In the genomic region with DNA sequence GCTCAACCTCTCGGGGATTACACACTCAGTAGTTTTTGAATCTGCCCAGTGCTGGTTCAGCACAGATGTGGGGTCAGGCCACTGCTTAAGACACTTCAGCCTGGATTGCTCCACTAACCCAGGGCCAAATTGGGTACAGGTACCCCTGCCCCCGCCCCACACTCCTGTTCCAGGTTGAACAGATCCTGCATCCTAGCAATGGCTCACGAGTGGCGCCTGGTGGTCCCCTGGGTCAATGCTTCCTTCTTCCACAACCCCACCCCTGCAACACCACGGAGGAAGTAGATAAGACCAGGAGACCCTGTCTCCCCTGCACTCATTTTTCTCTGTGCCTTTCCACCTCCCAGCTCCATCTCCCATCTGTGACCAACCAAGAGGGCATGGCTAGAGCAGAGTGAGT, we compare ENCODE assay signal across 14 cellular contexts.
"Had no signal": no experiment of that assay in that cellular context is flagged by ENCODE, and none has a peak within 500 bp of the region (broad histone marks: within the 10 kb centered on the region; RNA-seq: fewer than 3 reads in every experiment).

No MANE protein-coding gene starts in this region.

- H3K9me3 ChIP-seq: adrenal gland, colonic mucosa, heart left ventricle, sigmoid colon, upper lobe of left lung had no signal

- H3K4me1 ChIP-seq: adrenal gland, colonic mucosa, heart left ventricle, sigmoid colon, upper lobe of left lung had no signal

- DNase-seq: activated CD4-positive, alpha-beta T cell treated with anti-CD3 and anti-CD28 coated beads for 48 hours; activated CD8-positive, alpha-beta memory T cell treated with anti-CD3 and anti-CD28 coated beads for 24 hours; activated naive CD4-positive, alpha-beta T cell treated with anti-CD3 and anti-CD28 coated beads, Interleukin-2, amount 50 U/mL, for 16 hours; adrenal gland; colonic mucosa; heart left ventricle; kidney; left ventricle myocardium superior; nephron progenitor cell; sigmoid colon; stimulated activated naive CD4-positive, alpha-beta T cell; upper lobe of left lung had no signal

- H3K4me3 ChIP-seq: adrenal gland, colonic mucosa, heart left ventricle, sigmoid colon, upper lobe of left lung had no signal

- H3K27ac ChIP-seq: adrenal gland, colonic mucosa, heart left ventricle, sigmoid colon, upper lobe of left lung had no signal

- H3K36me3 ChIP-seq: adrenal gland, colonic mucosa, sigmoid colon, upper lobe of left lung had no signal

- ATAC-seq: heart left ventricle, left ventricle myocardium superior had no signal

- H3K27me3 ChIP-seq: adrenal gland, colonic mucosa, heart left ventricle, sigmoid colon, upper lobe of left lung had no signal

- FAIRE-seq: endothelial cell of umbilical vein, frontal cortex, kidney had no signal
